ENCODE assay signal across 14 cellular contexts in genomic region chr9:133880851-133881634, GRCh38.
A peak's percentile ranks its signal among the peaks of the same experiment; 100 is the strongest.
DNase-seq lines count a peak whose midpoint lies in the region; ATAC-seq and TF ChIP-seq lines count a peak whose summit lies in the region.
"Had no signal": no experiment of that assay in that cellular context is flagged by ENCODE, and none has a peak within 500 bp of the region (broad histone marks: within the 10 kb centered on the region; RNA-seq: fewer than 3 reads in every experiment).

No MANE protein-coding gene starts in this region.

- no peak for ATAC-seq in stimulated activated memory B cell treated with anti-CD40 and anti-IgM and Interleukin-4, amounts not matched to agents 10 μg/mL and 1 μg/mL and 100 μg/mL, for 72 hours
- ATAC-seq in GM18873 (IDR thresholded peaks at IDR 0.05; ENCODE audit: low FRiP score, unreplicated experiment): no peak
- ATAC-seq: activated CD4-positive, alpha-beta T cell treated with anti-CD3 and anti-CD28 coated beads for 36 hours; gastrocnemius medialis; left lung had no signal

- 66% methylated on average over 19 of the region's 20 CpGs for WGBS in hepatocyte (ENCODE audit: low lambda C conversion rate, missing lambda C conversion rate)

- peaks cover 15% of the 10 kb centered on the region for H4K20me1 ChIP-seq in hepatocyte (ENCODE audit: insufficient read depth, poor library complexity, severe bottlenecking)

- H3K79me2 ChIP-seq in hepatocyte: peaks cover 99% of the 10 kb centered on the region

- H3K4me1 Mint-ChIP-seq in stimulated activated memory B cell treated with anti-CD40 and anti-IgM and Interleukin-4, amounts not matched to agents 10 μg/mL and 1 μg/mL and 100 μg/mL, for 72 hours: peaks cover 80% of the 10 kb centered on the region
- H3K4me1 Mint-ChIP-seq in activated T-helper 1 cell treated with anti-CD3 and anti-CD28 coated beads, Interleukin-12 subunit alpha, Interleukin-12 subunit beta, Interleukin-2, Interleukin-4 antibody, amounts not matched to agents 30 ng/mL and 10 ng/mL and 1 ng/mL, durations not matched to agents 14 hours and 24 hours and 36 hours (ENCODE audit: low read depth): no peaks in the 10 kb centered on the region
- H3K4me1 Mint-ChIP-seq: activated CD4-positive, alpha-beta T cell treated with anti-CD3 and anti-CD28 coated beads for 36 hours had no signal

- TF ChIP-seq CTCF in VCaP (conservative IDR thresholded peaks at IDR 0.05) (no peak), hepatocyte (IDR thresholded peaks at IDR 0.05; ENCODE audit: poor library complexity) (no peak)

- H3K4me2 ChIP-seq in hepatocyte: no peak overlapping the region

- peaks cover 13% of the 10 kb centered on the region for H3K36me3 Mint-ChIP-seq in stimulated activated memory B cell treated with anti-CD40 and anti-IgM and Interleukin-4, amounts not matched to agents 10 μg/mL and 1 μg/mL and 100 μg/mL, for 72 hours
- H3K36me3 Mint-ChIP-seq in activated T-helper 1 cell treated with anti-CD3 and anti-CD28 coated beads, Interleukin-12 subunit alpha, Interleukin-12 subunit beta, Interleukin-2, Interleukin-4 antibody, amounts not matched to agents 30 ng/mL and 10 ng/mL and 1 ng/mL, durations not matched to agents 14 hours and 24 hours and 36 hours (ENCODE audit: low read depth): no peaks in the 10 kb centered on the region

- no peaks in the 10 kb centered on the region for H3K27me3 ChIP-seq in hepatocyte
- H3K27me3 ChIP-seq: gastrocnemius medialis, left lung had no signal

- intact Hi-C loops in activated T-helper 1 cell treated with anti-CD3 and anti-CD28 coated beads, Interleukin-12 subunit alpha, Interleukin-12 subunit beta, Interleukin-2, Interleukin-4 antibody, amounts not matched to agents 30 ng/mL and 10 ng/mL and 1 ng/mL, durations not matched to agents 14 hours and 24 hours and 36 hours (cut with micrococcal nuclease): no loop called here

- no peak overlapping the region for H3K4me3 ChIP-seq in hepatocyte
- H3K4me3 ChIP-seq: coronary artery, gastrocnemius medialis, left lung had no signal

- H3K9me2 ChIP-seq in hepatocyte (replicated peaks; ENCODE audit: insufficient read depth): no peaks in the 10 kb centered on the region

- H3K27ac ChIP-seq in VCaP (peak overlapping the region; percentile 95), hepatocyte (peak overlapping the region; percentile 64)
- H3K27ac ChIP-seq: coronary artery, gastrocnemius medialis, left lung had no signal

- H3K27ac Mint-ChIP-seq in stimulated activated memory B cell treated with anti-CD40 and anti-IgM and Interleukin-4, amounts not matched to agents 10 μg/mL and 1 μg/mL and 100 μg/mL, for 72 hours: peak overlapping the region; percentile 68
- no peak overlapping the region for H3K27ac Mint-ChIP-seq in activated T-helper 1 cell treated with anti-CD3 and anti-CD28 coated beads, Interleukin-12 subunit alpha, Interleukin-12 subunit beta, Interleukin-2, Interleukin-4 antibody, amounts not matched to agents 30 ng/mL and 10 ng/mL and 1 ng/mL, durations not matched to agents 14 hours and 24 hours and 36 hours
- H3K27ac Mint-ChIP-seq: activated CD4-positive, alpha-beta T cell treated with anti-CD3 and anti-CD28 coated beads for 36 hours had no signal

- H3K4me3 Mint-ChIP-seq in stimulated activated memory B cell treated with anti-CD40 and anti-IgM and Interleukin-4, amounts not matched to agents 10 μg/mL and 1 μg/mL and 100 μg/mL, for 72 hours: no peak overlapping the region
- no peak overlapping the region for H3K4me3 Mint-ChIP-seq in activated T-helper 1 cell treated with anti-CD3 and anti-CD28 coated beads, Interleukin-12 subunit alpha, Interleukin-12 subunit beta, Interleukin-2, Interleukin-4 antibody, amounts not matched to agents 30 ng/mL and 10 ng/mL and 1 ng/mL, durations not matched to agents 14 hours and 24 hours and 36 hours
- H3K4me3 Mint-ChIP-seq: activated CD4-positive, alpha-beta T cell treated with anti-CD3 and anti-CD28 coated beads for 36 hours had no signal

- H3K9me3 ChIP-seq in hepatocyte (ENCODE audit: low read depth): no peaks in the 10 kb centered on the region
- H3K9me3 ChIP-seq: gastrocnemius medialis, left lung had no signal

- H2AFZ ChIP-seq in hepatocyte: no peak overlapping the region

- no peaks in the 10 kb centered on the region for H3K9me3 Mint-ChIP-seq in stimulated activated memory B cell treated with anti-CD40 and anti-IgM and Interleukin-4, amounts not matched to agents 10 μg/mL and 1 μg/mL and 100 μg/mL, for 72 hours
- no peaks in the 10 kb centered on the region for H3K9me3 Mint-ChIP-seq in activated T-helper 1 cell treated with anti-CD3 and anti-CD28 coated beads, Interleukin-12 subunit alpha, Interleukin-12 subunit beta, Interleukin-2, Interleukin-4 antibody, amounts not matched to agents 30 ng/mL and 10 ng/mL and 1 ng/mL, durations not matched to agents 14 hours and 24 hours and 36 hours

- H3K36me3 ChIP-seq in hepatocyte (replicated peaks; ENCODE audit: insufficient read depth, low read depth): no peaks in the 10 kb centered on the region
- H3K36me3 ChIP-seq: gastrocnemius medialis, left lung had no signal

- DNase-seq in NCI-H2107 (lab: John Stamatoyannopoulos, UW) (peak; percentile 62), NCI-H2107 treated with DMSO at 0.1 percent for 48 hours (lab: John Stamatoyannopoulos, UW; ENCODE audit: unreplicated experiment) (no peak), hepatocyte (ENCODE audit: low spot score) (peak; percentile 62), AG08396 (ENCODE audit: low spot score) (no peak)
- DNase-seq in activated T-helper 1 cell treated with anti-CD3 and anti-CD28 coated beads, Interleukin-12 subunit alpha, Interleukin-12 subunit beta, Interleukin-2, Interleukin-4 antibody, amounts not matched to agents 30 ng/mL and 10 ng/mL and 1 ng/mL, durations not matched to agents 14 hours and 24 hours and 36 hours (ENCODE audit: low spot score): no peak
- DNase-seq: activated CD4-positive, alpha-beta T cell treated with anti-CD3 and anti-CD28 coated beads for 36 hours; activated effector memory CD4-positive, alpha-beta T cell treated with Interleukin-2 at 50 U/mL for 16 hours; gastrocnemius medialis; left lung; posterior cingulate gyrus had no signal

- no peaks in the 10 kb centered on the region for H3K27me3 Mint-ChIP-seq in stimulated activated memory B cell treated with anti-CD40 and anti-IgM and Interleukin-4, amounts not matched to agents 10 μg/mL and 1 μg/mL and 100 μg/mL, for 72 hours
- H3K27me3 Mint-ChIP-seq in activated T-helper 1 cell treated with anti-CD3 and anti-CD28 coated beads, Interleukin-12 subunit alpha, Interleukin-12 subunit beta, Interleukin-2, Interleukin-4 antibody, amounts not matched to agents 30 ng/mL and 10 ng/mL and 1 ng/mL, durations not matched to agents 14 hours and 24 hours and 36 hours (ENCODE audit: insufficient read depth): no peaks in the 10 kb centered on the region
- H3K27me3 Mint-ChIP-seq: activated CD4-positive, alpha-beta T cell treated with anti-CD3 and anti-CD28 coated beads for 36 hours had no signal

- H3K4me1 ChIP-seq in hepatocyte (ENCODE audit: insufficient read depth): peaks cover 33% of the 10 kb centered on the region
- H3K4me1 ChIP-seq: gastrocnemius medialis, left lung had no signal

Comparison
In these comparisons a context has a peak if more than half of its experiments do, and no peak if none do; other contexts are left out.
1. DNase-seq: peak in NCI-H2107 (single experiment) and hepatocyte (single experiment); none in NCI-H2107 treated with DMSO at 0.1 percent for 48 hours (single experiment), activated T-helper 1 cell treated with anti-CD3 and anti-CD28 coated beads, Interleukin-12 subunit alpha, Interleukin-12 subunit beta, Interleukin-2, Interleukin-4 antibody, amounts not matched to agents 30 ng/mL and 10 ng/mL and 1 ng/mL, durations not matched to agents 14 hours and 24 hours and 36 hours (single experiment) and AG08396 (single experiment).